ENCODE assay signal across 26 cellular contexts in the genomic region with DNA sequence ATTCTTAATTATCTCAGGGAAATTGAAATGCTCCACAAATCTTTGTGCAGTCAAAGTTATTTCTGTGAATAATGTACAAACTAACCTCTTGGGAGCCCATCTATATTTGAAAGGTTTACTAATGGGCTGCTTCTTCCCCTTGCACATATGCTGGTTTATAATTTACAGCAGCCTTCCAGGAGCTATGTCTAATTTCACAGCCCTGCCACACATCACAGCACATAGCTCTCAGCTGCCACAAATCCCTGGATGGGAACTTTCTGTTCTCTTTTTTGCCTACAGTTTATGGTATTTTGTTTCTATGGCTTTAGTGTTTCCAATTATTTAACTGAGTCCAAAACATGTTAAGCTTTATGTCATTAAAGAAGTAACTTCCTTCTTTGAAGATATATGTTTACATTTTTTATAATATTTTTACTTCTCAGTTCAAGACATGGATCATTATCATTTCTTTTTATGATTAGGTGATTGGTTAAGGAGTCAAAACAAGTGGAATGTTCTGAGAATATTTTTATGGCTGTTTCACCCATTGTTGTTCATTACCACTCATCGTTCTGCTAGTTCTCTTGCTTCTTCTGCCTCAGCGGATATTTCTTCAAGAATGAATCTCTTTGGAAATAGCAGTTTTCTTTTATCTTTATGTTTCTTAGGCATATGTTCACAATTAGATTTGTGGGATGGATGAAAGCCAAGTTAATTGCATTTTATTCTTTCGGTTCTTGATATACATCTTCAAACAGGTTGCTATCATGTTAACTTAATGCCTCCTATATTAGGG.
"Had no signal": no experiment of that assay in that cellular context is flagged by ENCODE, and none has a peak within 500 bp of the region (broad histone marks: within the 10 kb centered on the region; RNA-seq: fewer than 3 reads in every experiment).

No MANE protein-coding gene starts in this region.

- H3K27ac Mint-ChIP-seq: activated CD8-positive, alpha-beta T cell treated with anti-CD3 and anti-CD28 coated beads, Interleukin-2, amount 10 ng/mL, durations not matched to agents 7 days and 5 days; activated naive CD8-positive, alpha-beta T cell treated with anti-CD3 and anti-CD28 coated beads, Interleukin-2, amount 10 ng/mL, durations not matched to agents 7 days and 5 days; IgD-negative memory B cell; T-helper 17 cell; WTC11 had no signal

- H3K27me3 Mint-ChIP-seq: IgD-negative memory B cell, T-helper 17 cell had no signal

- DNase-seq: activated CD4-positive, alpha-beta T cell treated with anti-CD3 and anti-CD28 coated beads for 48 hours; activated CD4-positive, alpha-beta T cell treated with anti-CD3 and anti-CD28 coated beads, Interleukin-2, amount 50 U/mL, for 4 hours; activated CD4-positive, CD25-positive, alpha-beta regulatory T cell treated with anti-CD3 and anti-CD28 coated beads, Interleukin-2, amount 50 U/mL, for 72 hours; activated CD8-positive, alpha-beta memory T cell treated with anti-CD3 and anti-CD28 coated beads, Interleukin-2, amount 50 U/mL, for 48 hours; activated CD8-positive, alpha-beta T cell treated with anti-CD3 and anti-CD28 coated beads, Interleukin-2, amount 10 ng/mL, durations not matched to agents 7 days and 5 days; activated naive CD4-positive, alpha-beta T cell treated with anti-CD3 and anti-CD28 coated beads, Interleukin-2, amount 50 U/mL, for 16 hours; activated naive CD8-positive, alpha-beta T cell treated with anti-CD3 and anti-CD28 coated beads, Interleukin-2, amount 10 ng/mL, durations not matched to agents 7 days and 5 days; activated T-cell treated with anti-CD3 and anti-CD28 coated beads, Interleukin-2, amount 50 U/mL, for 1 hour; adrenal gland; anterior cingulate cortex; KG1; NCI-H1092 treated with DMSO at 0.1 percent for 48 hours; NCI-H1436; NCI-H1694 treated with DMSO at 0.1 percent for 48 hours; NCI-H2081; NCI-H510A treated with DMSO at 0.1 percent for 48 hours; NCI-H69; NK-92 treated with Interleukin-12 subunit alpha and Interleukin-12 subunit beta, amount 100 ng/mL, for 24 hours; Peyer's patch; Right ventricle myocardium superior; T-helper 17 cell; T-helper 9 cell had no signal

- H3K4me3 ChIP-seq: adrenal gland, Peyer's patch, SJSA1 had no signal

- H3K36me3 ChIP-seq: adrenal gland, Peyer's patch, SJSA1 had no signal

- H3K9me3 ChIP-seq: adrenal gland, Peyer's patch, SJSA1 had no signal

- H3K9me3 Mint-ChIP-seq: activated naive CD8-positive, alpha-beta T cell treated with anti-CD3 and anti-CD28 coated beads, Interleukin-2, amount 10 ng/mL, durations not matched to agents 7 days and 5 days had no signal

- H3K27me3 ChIP-seq: adrenal gland, Peyer's patch, SJSA1 had no signal

- H3K4me1 Mint-ChIP-seq: activated naive CD8-positive, alpha-beta T cell treated with anti-CD3 and anti-CD28 coated beads, Interleukin-2, amount 10 ng/mL, durations not matched to agents 7 days and 5 days; IgD-negative memory B cell; T-helper 17 cell; WTC11 had no signal

- H3K4me1 ChIP-seq: adrenal gland, Peyer's patch, SJSA1 had no signal

- H3K36me3 Mint-ChIP-seq: IgD-negative memory B cell had no signal

- H3K27ac ChIP-seq: adrenal gland, Peyer's patch, RWPE1, SJSA1 had no signal

- H3K4me3 Mint-ChIP-seq: activated CD8-positive, alpha-beta T cell treated with anti-CD3 and anti-CD28 coated beads, Interleukin-2, amount 10 ng/mL, durations not matched to agents 7 days and 5 days; activated naive CD8-positive, alpha-beta T cell treated with anti-CD3 and anti-CD28 coated beads, Interleukin-2, amount 10 ng/mL, durations not matched to agents 7 days and 5 days; IgD-negative memory B cell; T-helper 17 cell; WTC11 had no signal
